22 cellular contexts compared by ENCODE assay signal in the genomic region with DNA sequence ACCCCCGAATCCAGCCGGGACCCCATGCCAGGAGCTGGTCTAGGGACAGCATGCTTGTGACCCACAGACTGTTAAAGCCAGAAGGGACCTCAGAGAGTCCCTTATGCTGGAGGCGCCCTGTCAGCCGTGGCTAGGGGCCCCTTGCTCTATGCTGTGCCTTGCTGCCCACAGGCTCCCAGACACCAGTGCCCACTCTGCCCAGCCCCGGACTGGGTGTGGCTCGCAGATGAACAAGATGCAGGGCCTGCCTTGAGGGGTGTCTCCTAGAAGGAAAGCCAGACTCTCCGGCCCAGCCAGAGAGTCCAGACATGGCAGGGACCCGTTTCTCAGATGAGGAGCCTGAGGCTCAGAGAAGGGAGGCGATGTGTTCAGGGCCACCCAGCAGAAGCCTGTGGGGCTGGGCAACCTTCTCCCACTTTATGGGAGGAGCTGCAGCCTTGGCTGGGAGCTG.
"Had no signal": no experiment of that assay in that cellular context is flagged by ENCODE, and none has a peak within 500 bp of the region (broad histone marks: within the 10 kb centered on the region; RNA-seq: fewer than 3 reads in every experiment).

No MANE protein-coding gene starts in this region.

- H3K4me1 Mint-ChIP-seq: central memory CD8-positive, alpha-beta T cell had no signal

- H3K9me3 ChIP-seq: gastroesophageal sphincter, left lung, mucosa of descending colon, right atrium auricular region, SJSA1, transverse colon had no signal

- H3K27me3 ChIP-seq: SJSA1 had no signal

- DNase-seq: activated CD4-positive, alpha-beta T cell treated with anti-CD3 and anti-CD28 coated beads for 1 hour; activated CD4-positive, alpha-beta T cell treated with anti-CD3 and anti-CD28 coated beads, Interleukin-2, amount 50 U/mL, for 4 hours; activated gamma-delta T cell; activated T-cell treated with anti-CD3 and anti-CD28 coated beads, Interleukin-2, amount 50 U/mL, for 1 hour; amniotic stem cell; left lung; naive thymus-derived CD4-positive, alpha-beta T cell; nucleus accumbens; stimulated activated CD4-positive, alpha-beta T cell treated with anti-CD3 and anti-CD28 coated beads, Interleukin-4, amount 100 ng/mL, for 4 hours; stimulated activated CD8-positive, alpha-beta memory T cell treated with anti-CD3 and anti-CD28 coated beads, Interleukin-4, amount 100 ng/mL, for 48 hours; stimulated activated naive CD4-positive, alpha-beta T cell treated with Interleukin-2 at 50 U/mL for 16 hours; transverse colon had no signal

- H3K9me3 Mint-ChIP-seq: activated naive CD4-positive, alpha-beta T cell treated with anti-CD3 and anti-CD28 coated beads, Interleukin-2, amount 50 U/mL, for 72 hours; central memory CD8-positive, alpha-beta T cell; memory B cell; naive thymus-derived CD4-positive, alpha-beta T cell had no signal

- H3K4me3 ChIP-seq: gastroesophageal sphincter, left lung, mucosa of descending colon, right atrium auricular region, SJSA1, skin epidermis, transverse colon had no signal

- ATAC-seq: gastroesophageal sphincter; left lung; mucosa of descending colon; naive thymus-derived CD4-positive, alpha-beta T cell had no signal

- H3K36me3 Mint-ChIP-seq: activated naive CD4-positive, alpha-beta T cell treated with anti-CD3 and anti-CD28 coated beads, Interleukin-2, amount 50 U/mL, for 72 hours; brain; memory B cell; naive thymus-derived CD4-positive, alpha-beta T cell had no signal

- H3K4me3 Mint-ChIP-seq: brain; central memory CD8-positive, alpha-beta T cell; memory B cell; naive thymus-derived CD4-positive, alpha-beta T cell had no signal

- H3K27ac ChIP-seq: gastroesophageal sphincter, left lung, right atrium auricular region, SJSA1, skin epidermis, transverse colon had no signal

- H3K36me3 ChIP-seq: gastroesophageal sphincter, left lung, right atrium auricular region, SJSA1, transverse colon had no signal

- H3K4me1 ChIP-seq: left lung, SJSA1, transverse colon had no signal

- H3K27ac Mint-ChIP-seq: activated naive CD4-positive, alpha-beta T cell treated with anti-CD3 and anti-CD28 coated beads, Interleukin-2, amount 50 U/mL, for 72 hours; brain; memory B cell; naive thymus-derived CD4-positive, alpha-beta T cell; progenitor cell of endocrine pancreas had no signal
